ENCODE assay signal across 1 cellular context in the genomic region with DNA sequence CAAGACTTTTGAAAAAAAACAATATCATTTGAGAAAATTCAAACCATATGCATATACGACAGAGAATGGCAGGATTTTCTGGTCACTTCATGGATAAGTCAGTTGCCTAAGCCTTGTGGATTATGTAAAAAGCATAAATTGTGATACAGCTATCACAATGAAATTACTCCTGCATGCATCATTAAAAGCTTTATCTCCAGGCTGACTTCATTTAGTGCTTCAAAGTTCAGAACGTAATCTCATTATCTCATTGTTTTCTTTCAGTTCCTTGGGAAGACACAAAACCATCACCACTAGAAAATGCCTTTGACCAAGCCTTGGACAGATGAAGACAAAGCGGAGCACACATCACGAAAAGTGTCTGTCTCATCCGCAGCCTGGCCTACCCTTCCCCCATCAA.
TF ChIP-seq lines count a peak whose summit lies in the region.

No MANE protein-coding gene starts in this region.

TF ChIP-seq in HEK293, 187 proteins besides CTCF, POLR2A, EP300 and RAD21 (continued from another document and continues in another):
- TF ChIP-seq ZSCAN18 (tag by site-specific recombination; IDR thresholded peaks at IDR 0.05) (no peak), ZNF660 (tag by site-specific recombination; IDR thresholded peaks at IDR 0.05) (no peak), ZNF629 (tag by site-specific recombination; IDR thresholded peaks at IDR 0.05) (peak; percentile 85), ZNF248 (tag by site-specific recombination; IDR thresholded peaks at IDR 0.05) (no peak), ZNF169 (tag by site-specific recombination; IDR thresholded peaks at IDR 0.05) (no peak), KLF1 (tag by site-specific recombination; IDR thresholded peaks at IDR 0.05) (no peak), ZFP37 (tag by site-specific recombination; IDR thresholded peaks at IDR 0.05) (no peak), YY1 (tag by site-specific recombination; IDR thresholded peaks at IDR 0.05) (no peak), ZNF366 (tag by site-specific recombination; conservative IDR thresholded peaks at IDR 0.05) (peak; percentile 40), ZBTB44 (tag by site-specific recombination; IDR thresholded peaks at IDR 0.05) (no peak), ZFHX2 (tag by site-specific recombination; conservative IDR thresholded peaks at IDR 0.05) (no peak), ZBTB17 (tag by site-specific recombination; IDR thresholded peaks at IDR 0.05) (no peak), PATZ1 (tag by site-specific recombination; IDR thresholded peaks at IDR 0.05) (no peak), ZNF610 (tag by site-specific recombination; IDR thresholded peaks at IDR 0.05; ENCODE audit: borderline replicate concordance) (no peak), ZNF214 (tag by site-specific recombination; IDR thresholded peaks at IDR 0.05; ENCODE audit: borderline replicate concordance) (no peak), ZNF26 (tag by site-specific recombination; IDR thresholded peaks at IDR 0.05) (no peak), ZNF274 (IDR thresholded peaks at IDR 0.05; ENCODE audit: low read length) (no peak), ZNF274 (tag by site-specific recombination; IDR thresholded peaks at IDR 0.05; ENCODE audit: borderline replicate concordance) (no peak), ZNF837 (tag by site-specific recombination; IDR thresholded peaks at IDR 0.05) (no peak), ZNF561 (tag by site-specific recombination; IDR thresholded peaks at IDR 0.05; ENCODE audit: borderline replicate concordance) (no peak), ZNF324 (tag by site-specific recombination; IDR thresholded peaks at IDR 0.05) (no peak), MYNN (tag by site-specific recombination; IDR thresholded peaks at IDR 0.05; ENCODE audit: borderline replicate concordance) (no peak), ZNF140 (tag by site-specific recombination; IDR thresholded peaks at IDR 0.05) (no peak), IKZF3 (tag by site-specific recombination; IDR thresholded peaks at IDR 0.05) (0 out of 2 replicates have a peak, but pooled peaks have one; percentile 37), ZNF529 (tag by site-specific recombination; IDR thresholded peaks at IDR 0.05; ENCODE audit: insufficient replicate concordance) (no peak), ZFP41 (tag by site-specific recombination; IDR thresholded peaks at IDR 0.05; ENCODE audit: borderline replicate concordance) (no peak), ZNF449 (tag by site-specific recombination; IDR thresholded peaks at IDR 0.05) (no peak), ZNF391 (tag by site-specific recombination; IDR thresholded peaks at IDR 0.05; ENCODE audit: borderline replicate concordance, low read depth) (no peak), ZNF302 (tag by site-specific recombination; IDR thresholded peaks at IDR 0.05; ENCODE audit: low read depth) (no peak), ZNF211 (tag by site-specific recombination; IDR thresholded peaks at IDR 0.05; ENCODE audit: low read depth) (no peak), ZNF514 (tag by site-specific recombination; IDR thresholded peaks at IDR 0.05) (no peak), ZFP3 (tag by site-specific recombination; IDR thresholded peaks at IDR 0.05; ENCODE audit: low read depth) (no peak), ZNF157 (tag by site-specific recombination; IDR thresholded peaks at IDR 0.05) (no peak), ZNF221 (tag by site-specific recombination; IDR thresholded peaks at IDR 0.05; ENCODE audit: borderline replicate concordance) (no peak), ZNF747 (tag by site-specific recombination; IDR thresholded peaks at IDR 0.05) (no peak), ZNF501 (tag by site-specific recombination; IDR thresholded peaks at IDR 0.05) (no peak), PRDM10 (tag by site-specific recombination; IDR thresholded peaks at IDR 0.05) (no peak), ZNF585B (tag by site-specific recombination; IDR thresholded peaks at IDR 0.05) (no peak), ZIC2 (tag by site-specific recombination; IDR thresholded peaks at IDR 0.05) (no peak), ZFP69B (tag by site-specific recombination; IDR thresholded peaks at IDR 0.05) (no peak), ZNF148 (tag by site-specific recombination; IDR thresholded peaks at IDR 0.05; ENCODE audit: borderline replicate concordance) (no peak), ZBTB7A (tag by site-specific recombination; IDR thresholded peaks at IDR 0.05; ENCODE audit: low read depth) (no peak)
- TF ChIP-seq, protein P1, sequence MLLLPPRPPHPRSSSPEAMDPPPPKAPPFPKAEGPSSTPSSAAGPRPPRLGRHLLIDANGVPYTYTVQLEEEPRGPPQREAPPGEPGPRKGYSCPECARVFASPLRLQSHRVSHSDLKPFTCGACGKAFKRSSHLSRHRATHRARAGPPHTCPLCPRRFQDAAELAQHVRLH (tag by site-specific recombination; IDR thresholded peaks at IDR 0.05), result no peak
- TF ChIP-seq, protein P2, sequence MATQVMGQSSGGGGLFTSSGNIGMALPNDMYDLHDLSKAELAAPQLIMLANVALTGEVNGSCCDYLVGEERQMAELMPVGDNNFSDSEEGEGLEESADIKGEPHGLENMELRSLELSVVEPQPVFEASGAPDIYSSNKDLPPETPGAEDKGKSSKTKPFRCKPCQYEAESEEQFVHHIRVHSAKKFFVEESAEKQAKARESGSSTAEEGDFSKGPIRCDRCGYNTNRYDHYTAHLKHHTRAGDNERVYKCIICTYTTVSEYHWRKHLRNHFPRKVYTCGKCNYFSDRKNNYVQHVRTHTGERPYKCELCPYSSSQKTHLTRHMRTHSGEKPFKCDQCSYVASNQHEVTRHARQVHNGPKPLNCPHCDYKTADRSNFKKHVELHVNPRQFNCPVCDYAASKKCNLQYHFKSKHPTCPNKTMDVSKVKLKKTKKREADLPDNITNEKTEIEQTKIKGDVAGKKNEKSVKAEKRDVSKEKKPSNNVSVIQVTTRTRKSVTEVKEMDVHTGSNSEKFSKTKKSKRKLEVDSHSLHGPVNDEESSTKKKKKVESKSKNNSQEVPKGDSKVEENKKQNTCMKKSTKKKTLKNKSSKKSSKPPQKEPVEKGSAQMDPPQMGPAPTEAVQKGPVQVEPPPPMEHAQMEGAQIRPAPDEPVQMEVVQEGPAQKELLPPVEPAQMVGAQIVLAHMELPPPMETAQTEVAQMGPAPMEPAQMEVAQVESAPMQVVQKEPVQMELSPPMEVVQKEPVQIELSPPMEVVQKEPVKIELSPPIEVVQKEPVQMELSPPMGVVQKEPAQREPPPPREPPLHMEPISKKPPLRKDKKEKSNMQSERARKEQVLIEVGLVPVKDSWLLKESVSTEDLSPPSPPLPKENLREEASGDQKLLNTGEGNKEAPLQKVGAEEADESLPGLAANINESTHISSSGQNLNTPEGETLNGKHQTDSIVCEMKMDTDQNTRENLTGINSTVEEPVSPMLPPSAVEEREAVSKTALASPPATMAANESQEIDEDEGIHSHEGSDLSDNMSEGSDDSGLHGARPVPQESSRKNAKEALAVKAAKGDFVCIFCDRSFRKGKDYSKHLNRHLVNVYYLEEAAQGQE (tag by site-specific recombination; IDR thresholded peaks at IDR 0.05), result no peak
